Comparison of ENCODE assay signal across 10 cellular contexts in genomic region chr5:159096555-159097460, GRCh38. TPM values are rescaled to one million over a fixed set of nuclear protein-coding genes. Genes with fewer than 3 reads are reported as not detected.
DNase-seq lines count a peak whose midpoint lies in the region; ATAC-seq and TF ChIP-seq lines count a peak whose summit lies in the region.
"Had no signal": no experiment of that assay in that cellular context is flagged by ENCODE, and none has a peak within 500 bp of the region (broad histone marks: within the 10 kb centered on the region; RNA-seq: fewer than 3 reads in every experiment).

No MANE protein-coding gene starts in this region.

- H3K9me3 ChIP-seq in breast epithelium: no peaks in the 10 kb centered on the region
- no peaks in the 10 kb centered on the region for H3K9me3 ChIP-seq in mucosa of rectum (ENCODE audit: control insufficient read depth in 2 of 2, low read length in 2 of 2)
- H3K9me3 ChIP-seq in upper lobe of right lung: no peaks in the 10 kb centered on the region

- H3K27ac ChIP-seq in breast epithelium (peak overlapping the region; percentile 72 to 94), mucosa of rectum (ENCODE audit: low read depth in 2 of 2, low read length in 2 of 2) (peak overlapping the region; percentile 10 to 16), upper lobe of right lung (peak overlapping the region; percentile 67)
- H3K27ac ChIP-seq: C4-2B had no signal

- no peak for TF ChIP-seq POLR2A in breast epithelium (IDR thresholded peaks at IDR 0.05)

- no peak for ATAC-seq in upper lobe of right lung
- no peak for ATAC-seq in HG02759 (IDR thresholded peaks at IDR 0.05; ENCODE audit: unreplicated experiment)
- ATAC-seq: sciatic nerve had no signal

- H3K9ac ChIP-seq in mucosa of rectum (ENCODE audit: low read depth in 1 of 2, low read length in 2 of 2): peak overlapping the region; percentile 41 to 42

- peak overlapping the region; percentile 86 for H3K4me3 Mint-ChIP-seq in activated naive CD8-positive, alpha-beta T cell
- no peak overlapping the region for H3K4me3 Mint-ChIP-seq in activated naive CD8-positive, alpha-beta T cell treated with anti-CD3 and anti-CD28 coated beads for 36 hours

- DNase-seq in activated naive CD8-positive, alpha-beta T cell treated with anti-CD3 and anti-CD28 coated beads for 36 hours: no peak
- DNase-seq in breast epithelium (ENCODE audit: low spot score in 2 of 2) (no peak), upper lobe of right lung (no peak), NCI-H510A treated with DMSO at 0.1 percent for 48 hours (lab: John Stamatoyannopoulos, UW) (no peak), SIG-M5 (lab: John Stamatoyannopoulos, UW) (no peak)

- peaks cover 34% of the 10 kb centered on the region for H3K4me1 Mint-ChIP-seq in activated naive CD8-positive, alpha-beta T cell (ENCODE audit: low read depth)
- H3K4me1 Mint-ChIP-seq in activated naive CD8-positive, alpha-beta T cell treated with anti-CD3 and anti-CD28 coated beads for 36 hours: peaks cover 29% of the 10 kb centered on the region

- no peaks in the 10 kb centered on the region for H3K36me3 Mint-ChIP-seq in activated naive CD8-positive, alpha-beta T cell
- H3K36me3 Mint-ChIP-seq in activated naive CD8-positive, alpha-beta T cell treated with anti-CD3 and anti-CD28 coated beads for 36 hours: no peaks in the 10 kb centered on the region

- H3K4me1 ChIP-seq in breast epithelium: no peaks in the 10 kb centered on the region
- H3K4me1 ChIP-seq in mucosa of rectum (ENCODE audit: control insufficient read depth in 2 of 2, insufficient read depth in 2 of 2, low read length in 2 of 2): peaks cover 5 to 6% of the 10 kb centered on the region in 2 donors
- peaks cover 17% of the 10 kb centered on the region for H3K4me1 ChIP-seq in upper lobe of right lung

- H3K4me3 ChIP-seq in breast epithelium (peak overlapping the region; percentile 54 to 75 (median 67)), mucosa of rectum (ENCODE audit: low read length in 2 of 2) (peak overlapping the region; percentile 54 to 78), upper lobe of right lung (peak overlapping the region; percentile 55)

- H3K27me3 ChIP-seq in breast epithelium: peaks cover 0 to 29% of the 10 kb centered on the region in 2 donors
- peaks cover 37 to 54% of the 10 kb centered on the region in 2 donors for H3K27me3 ChIP-seq in mucosa of rectum (ENCODE audit: control insufficient read depth in 2 of 2, insufficient read depth in 2 of 2, low read length in 2 of 2)
- H3K27me3 ChIP-seq in upper lobe of right lung: peaks cover 47% of the 10 kb centered on the region

- H3K9me3 Mint-ChIP-seq in activated naive CD8-positive, alpha-beta T cell (ENCODE audit: low read depth): no peaks in the 10 kb centered on the region
- no peaks in the 10 kb centered on the region for H3K9me3 Mint-ChIP-seq in activated naive CD8-positive, alpha-beta T cell treated with anti-CD3 and anti-CD28 coated beads for 36 hours

- TF ChIP-seq CTCF in breast epithelium (IDR thresholded peaks at IDR 0.05) (no peak), upper lobe of right lung (IDR thresholded peaks at IDR 0.05) (no peak)

- intact Hi-C loops in breast epithelium (cut with DNase I; ENCODE audit: low total_unique reads) (loop anchor here (5.0 kb wide), 1 partner anchor 140 kb away; no protein-coding TSS in a partner anchor), upper lobe of right lung (cut with DNase I) (no loop called here)

- peaks cover 14% of the 10 kb centered on the region for H3K27me3 Mint-ChIP-seq in activated naive CD8-positive, alpha-beta T cell
- peaks cover 74% of the 10 kb centered on the region for H3K27me3 Mint-ChIP-seq in activated naive CD8-positive, alpha-beta T cell treated with anti-CD3 and anti-CD28 coated beads for 36 hours

- peak overlapping the region; percentile 41 for H3K27ac Mint-ChIP-seq in activated naive CD8-positive, alpha-beta T cell
- no peak overlapping the region for H3K27ac Mint-ChIP-seq in activated naive CD8-positive, alpha-beta T cell treated with anti-CD3 and anti-CD28 coated beads for 36 hours

- H3K36me3 ChIP-seq in breast epithelium (no peaks in the 10 kb centered on the region), mucosa of rectum (ENCODE audit: control insufficient read depth in 2 of 2, insufficient read depth in 2 of 2, low read length in 2 of 2) (no peaks in the 10 kb centered on the region), upper lobe of right lung (no peaks in the 10 kb centered on the region)

RNA-seq across cellular contexts. Expression of gene EBF1, which starts 2.9 kb away (rescaled TPM):
- under 1 TPM; 0.21 to 0.22 TPM for total RNA-seq in activated naive CD8-positive, alpha-beta T cell treated with anti-CD3 and anti-CD28 coated beads for 36 hours
- total RNA-seq in breast epithelium (10 to 100 TPM; 15.2 to 89.0 (median 40.3) TPM), upper lobe of right lung (8.9 TPM)

Comparison
In these comparisons a context has a peak if more than half of its experiments do, and no peak if none do; other contexts are left out.
1. H3K27ac ChIP-seq: peak in every context shown above with its lines; median percentile 83 in breast epithelium; 67 in upper lobe of right lung; 13 in mucosa of rectum.